ENCODE assay signal across 20 cellular contexts in the genomic region with DNA sequence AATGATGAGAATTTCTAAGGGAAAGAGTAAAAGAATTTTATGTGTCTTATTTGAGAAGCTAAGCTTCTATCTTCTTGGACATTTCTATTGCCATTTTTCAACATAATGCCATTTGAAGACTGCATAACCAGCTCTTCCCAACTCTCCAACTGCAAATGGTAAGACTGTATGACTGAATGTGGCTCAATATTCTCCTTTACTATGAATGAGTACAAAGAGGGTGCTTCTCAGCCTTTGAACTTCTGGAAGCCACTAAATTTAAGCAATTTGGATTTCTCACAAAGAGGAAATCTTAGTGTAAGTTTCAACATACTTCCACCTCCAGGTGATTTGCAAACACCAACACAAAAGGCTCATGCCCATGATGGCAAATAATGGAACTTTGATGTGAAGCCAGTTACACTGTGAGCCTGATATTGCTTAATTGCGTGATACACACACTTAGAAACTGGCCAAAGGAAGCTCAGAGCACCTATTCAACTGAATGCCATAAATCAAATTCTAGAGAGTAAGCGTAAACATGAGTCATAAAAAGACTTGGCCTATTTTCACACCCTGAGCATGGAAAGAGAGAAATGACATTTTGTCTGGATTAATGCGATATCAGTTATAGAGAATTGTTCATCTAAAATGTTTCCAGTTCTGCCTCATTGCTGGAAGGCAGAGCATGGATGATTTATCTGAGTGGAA.
DNase-seq lines count a peak whose midpoint lies in the region; ATAC-seq and TF ChIP-seq lines count a peak whose summit lies in the region.
"Had no signal": no experiment of that assay in that cellular context is flagged by ENCODE, and none has a peak within 500 bp of the region (broad histone marks: within the 10 kb centered on the region; RNA-seq: fewer than 3 reads in every experiment).

No MANE protein-coding gene starts in this region.

- DNase-seq in NCI-H1417 (lab: John Stamatoyannopoulos, UW), result peak in 2 of 3 experiments; percentile 5 to 50
- no peak for DNase-seq in NCI-H1417 treated with DMSO at 0.1 percent for 48 hours (lab: John Stamatoyannopoulos, UW)
- peak; percentile 68 to 77 for DNase-seq in foreskin keratinocyte
- DNase-seq in type B pancreatic cell (ENCODE audit: extremely low spot score, unreplicated experiment), result no peak
- DNase-seq in colonic mucosa, result no peak
- DNase-seq in anterior cingulate cortex (lab: John Stamatoyannopoulos, UW), result no peak
- DNase-seq: 8988T; activated CD4-positive, alpha-beta memory T cell treated with anti-CD3 and anti-CD28 coated beads, Interleukin-2, amount 10 ng/mL, durations not matched to agents 7 days and 5 days; activated T-cell treated with anti-CD3 and anti-CD28 coated beads, Interleukin-2, amount 50 U/mL, for 4 hours; DMS 273 treated with DMSO at 0.1 percent for 48 hours; heart left ventricle; NCI-H1694 treated with DMSO at 0.1 percent for 48 hours; NCI-H510A; OCI-M1; right cardiac atrium; stimulated activated naive CD8-positive, alpha-beta T cell treated with anti-CD3 and anti-CD28 coated beads, Interleukin-15, amount 100 ng/mL, for 72 hours had no signal

- intact Hi-C loops in colonic mucosa (cut with DNase I), result no loop called here

- H3K27me3 Mint-ChIP-seq in activated T-helper 17 cell treated with anti-CD3 and anti-CD28 coated beads, Interleukin-2, amount 50 U/mL, for 72 hours, result peaks cover 22% of the 10 kb centered on the region
- H3K27me3 Mint-ChIP-seq in type B pancreatic cell, result no peaks in the 10 kb centered on the region

- no peaks in the 10 kb centered on the region for H3K9me3 Mint-ChIP-seq in activated T-helper 17 cell treated with anti-CD3 and anti-CD28 coated beads, Interleukin-2, amount 50 U/mL, for 72 hours
- H3K9me3 Mint-ChIP-seq in type B pancreatic cell, result peaks cover 9% of the 10 kb centered on the region
- H3K9me3 Mint-ChIP-seq: activated CD4-positive, alpha-beta memory T cell treated with anti-CD3 and anti-CD28 coated beads, Interleukin-2, amount 10 ng/mL, durations not matched to agents 7 days and 5 days; activated T-cell treated with anti-CD3 and anti-CD28 coated beads, Interleukin-2, amount 50 U/mL, for 4 hours; stimulated activated naive CD8-positive, alpha-beta T cell treated with anti-CD3 and anti-CD28 coated beads, Interleukin-15, amount 100 ng/mL, for 72 hours had no signal

- peaks cover 9% of the 10 kb centered on the region for H3K4me1 ChIP-seq in foreskin keratinocyte
- no peaks in the 10 kb centered on the region for H3K4me1 ChIP-seq in colonic mucosa
- H3K4me1 ChIP-seq: BLaER1 had no signal

- H3K9me3 ChIP-seq in colonic mucosa, result no peaks in the 10 kb centered on the region
- H3K9me3 ChIP-seq: BLaER1, heart left ventricle had no signal

- no peak overlapping the region for H3K4me3 ChIP-seq in colonic mucosa
- H3K4me3 ChIP-seq: BLaER1, heart left ventricle had no signal

- ATAC-seq in activated T-helper 17 cell treated with anti-CD3 and anti-CD28 coated beads, Interleukin-2, amount 50 U/mL, for 72 hours (replicated peaks), result peak; percentile 35
- ATAC-seq in foreskin keratinocyte, result peak; percentile 84
- ATAC-seq in GM21737 (IDR thresholded peaks at IDR 0.05; ENCODE audit: unreplicated experiment), result no peak
- ATAC-seq: activated T-cell treated with anti-CD3 and anti-CD28 coated beads, Interleukin-2, amount 50 U/mL, for 4 hours; heart left ventricle; right cardiac atrium; stimulated activated naive CD8-positive, alpha-beta T cell treated with anti-CD3 and anti-CD28 coated beads, Interleukin-15, amount 100 ng/mL, for 72 hours had no signal

- no peak overlapping the region for H3K27ac ChIP-seq in foreskin keratinocyte
- H3K27ac ChIP-seq in colonic mucosa, result no peak overlapping the region
- H3K27ac ChIP-seq: BLaER1, heart left ventricle had no signal

- no peaks in the 10 kb centered on the region for H3K4me1 Mint-ChIP-seq in activated T-helper 17 cell treated with anti-CD3 and anti-CD28 coated beads, Interleukin-2, amount 50 U/mL, for 72 hours
- peaks cover 5% of the 10 kb centered on the region for H3K4me1 Mint-ChIP-seq in type B pancreatic cell (ENCODE audit: unreplicated experiment)
- H3K4me1 Mint-ChIP-seq: activated CD4-positive, alpha-beta memory T cell treated with anti-CD3 and anti-CD28 coated beads, Interleukin-2, amount 10 ng/mL, durations not matched to agents 7 days and 5 days; stimulated activated naive CD8-positive, alpha-beta T cell treated with anti-CD3 and anti-CD28 coated beads, Interleukin-15, amount 100 ng/mL, for 72 hours had no signal

- no peaks in the 10 kb centered on the region for H3K36me3 ChIP-seq in colonic mucosa
- H3K36me3 ChIP-seq: BLaER1, heart left ventricle had no signal

- H3K27ac Mint-ChIP-seq in activated T-helper 17 cell treated with anti-CD3 and anti-CD28 coated beads, Interleukin-2, amount 50 U/mL, for 72 hours, result no peak overlapping the region
- peak overlapping the region; percentile 7 for H3K27ac Mint-ChIP-seq in type B pancreatic cell
- H3K27ac Mint-ChIP-seq: activated CD4-positive, alpha-beta memory T cell treated with anti-CD3 and anti-CD28 coated beads, Interleukin-2, amount 10 ng/mL, durations not matched to agents 7 days and 5 days; activated naive CD4-positive, alpha-beta T cell treated with anti-CD3 and anti-CD28 coated beads, Interleukin-2, amount 50 U/mL, for 72 hours; stimulated activated naive CD8-positive, alpha-beta T cell treated with anti-CD3 and anti-CD28 coated beads, Interleukin-15, amount 100 ng/mL, for 72 hours had no signal

- H3K9ac ChIP-seq in colonic mucosa (ENCODE audit: low read depth in 2 of 2, low read length in 2 of 2), result no peak overlapping the region
- H3K9ac ChIP-seq: BLaER1 had no signal

- H3K4me3 Mint-ChIP-seq in activated T-helper 17 cell treated with anti-CD3 and anti-CD28 coated beads, Interleukin-2, amount 50 U/mL, for 72 hours, result no peak overlapping the region
- no peak overlapping the region for H3K4me3 Mint-ChIP-seq in type B pancreatic cell
- H3K4me3 Mint-ChIP-seq: activated CD4-positive, alpha-beta memory T cell treated with anti-CD3 and anti-CD28 coated beads, Interleukin-2, amount 10 ng/mL, durations not matched to agents 7 days and 5 days; activated T-cell treated with anti-CD3 and anti-CD28 coated beads, Interleukin-2, amount 50 U/mL, for 4 hours; stimulated activated naive CD8-positive, alpha-beta T cell treated with anti-CD3 and anti-CD28 coated beads, Interleukin-15, amount 100 ng/mL, for 72 hours had no signal

- no peak for TF ChIP-seq CTCF in foreskin keratinocyte (conservative IDR thresholded peaks at IDR 0.05)
- TF ChIP-seq CTCF in type B pancreatic cell (conservative IDR thresholded peaks at IDR 0.05), result no peak
- no peak for TF ChIP-seq CTCF in colonic mucosa (IDR thresholded peaks at IDR 0.05)

- no peaks in the 10 kb centered on the region for H3K36me3 Mint-ChIP-seq in activated T-helper 17 cell treated with anti-CD3 and anti-CD28 coated beads, Interleukin-2, amount 50 U/mL, for 72 hours (ENCODE audit: low read depth)
- no peaks in the 10 kb centered on the region for H3K36me3 Mint-ChIP-seq in type B pancreatic cell
- H3K36me3 Mint-ChIP-seq: activated naive CD4-positive, alpha-beta T cell treated with anti-CD3 and anti-CD28 coated beads, Interleukin-2, amount 50 U/mL, for 72 hours had no signal

- H3K27me3 ChIP-seq in foreskin keratinocyte, result no peaks in the 10 kb centered on the region
- H3K27me3 ChIP-seq in colonic mucosa, result no peaks in the 10 kb centered on the region
- H3K27me3 ChIP-seq: BLaER1, heart left ventricle had no signal

Comparison
In these comparisons a context has a peak if more than half of its experiments do, and no peak if none do; other contexts are left out.
1. DNase-seq: peak in NCI-H1417 (2 of 3) and foreskin keratinocyte (2 of 2); none in NCI-H1417 treated with DMSO at 0.1 percent for 48 hours (single experiment), type B pancreatic cell (single experiment), colonic mucosa (single experiment) and anterior cingulate cortex (0 of 58).